In genomic region chr2:84938194-84938879, GRCh38 we compare ENCODE assay signal across 8 cellular contexts. TPM values are rescaled to one million over a fixed set of nuclear protein-coding genes. Genes with fewer than 3 reads are reported as not detected.
A peak's percentile ranks its signal among the peaks of the same experiment; 100 is the strongest.
DNase-seq lines count a peak whose midpoint lies in the region; ATAC-seq, FAIRE-seq and TF ChIP-seq lines count a peak whose summit lies in the region.

No MANE protein-coding gene starts in this region.

- H2BK5ac ChIP-seq in H9 (ENCODE audit: insufficient read length, low read length): no peak overlapping the region

- no peak overlapping the region for H4K91ac ChIP-seq in H9 (ENCODE audit: insufficient read length, low read depth, low read length)

- no peaks in the 10 kb centered on the region for H3K79me1 ChIP-seq in H9 (ENCODE audit: insufficient read depth, low read depth, low read length, poor library complexity, severe bottlenecking)

- H3K4me1 ChIP-seq in prostate gland (replicated peaks): no peaks in the 10 kb centered on the region
- H3K4me1 ChIP-seq in pancreas: peaks cover 0 to 11% (median 0%) of the 10 kb centered on the region in 3 donors
- H3K4me1 ChIP-seq in H9 (ENCODE audit: insufficient read depth, low read length): peaks cover 7% of the 10 kb centered on the region; the same call in 1 of the 2 replicates

- no peak overlapping the region for H3K14ac ChIP-seq in H9 (ENCODE audit: insufficient read depth, low read length)

- H4K20me1 ChIP-seq in H9 (ENCODE audit: control insufficient read depth, insufficient read depth, insufficient read length): no peaks in the 10 kb centered on the region

- intact Hi-C loops in prostate gland (cut with DNase I) (no loop called here), pancreas (cut with DNase I) (no loop called here)

- POLR2A ChIA-PET in RWPE1 (lab: Yijun Ruan, JAX; ENCODE audit: low non-redundant PET): no interaction called here

- H3K4me3 ChIP-seq in prostate gland (no peak overlapping the region), pancreas (no peak overlapping the region)

- H3K23me2 ChIP-seq in H9 (ENCODE audit: insufficient read length, low read depth, low read length, poor library complexity, severe bottlenecking): no peaks in the 10 kb centered on the region

- no peaks in the 10 kb centered on the region for H3K79me2 ChIP-seq in H9 (ENCODE audit: insufficient read depth, low read length)

- H2BK120ac ChIP-seq in H9 (ENCODE audit: low read depth, low read length, poor library complexity, severe bottlenecking): no peak overlapping the region

- no peak overlapping the region for H2BK20ac ChIP-seq in H9 (ENCODE audit: low read depth, low read length, poor library complexity, severe bottlenecking)

- no peak overlapping the region for H4K5ac ChIP-seq in H9 (ENCODE audit: insufficient read length, low read depth, low read length)

- no peak overlapping the region for H3T11ph ChIP-seq in H9 (ENCODE audit: low read length)

- TF ChIP-seq CTCF in RWPE1 (conservative IDR thresholded peaks at IDR 0.05; ENCODE audit: low read depth) (no peak), prostate gland (IDR thresholded peaks at IDR 0.05) (no peak), pancreas (IDR thresholded peaks at IDR 0.05) (no peak), H9 (conservative IDR thresholded peaks at IDR 0.05) (no peak)

- CTCF ChIA-PET in RWPE1 (lab: Yijun Ruan, JAX): interaction anchor here (0.7 to 1.1 kb wide), 3 partner anchors 9 to 77 kb away, joined by 6 to 7 read pairs (median 7); no protein-coding TSS in a partner anchor

- no peak overlapping the region for H3K56ac ChIP-seq in H9 (ENCODE audit: insufficient read length, low read depth, low read length)

- H3K4me1 Mint-ChIP-seq in effector memory CD8-positive, alpha-beta T cell (ENCODE audit: low read depth in 2 of 2): peaks cover 10 to 17% of the 10 kb centered on the region in 2 donors
- peaks cover 17 to 22% of the 10 kb centered on the region in 2 experiments for H3K4me1 Mint-ChIP-seq in H9

- no peak for TF ChIP-seq POLR2A in prostate gland (IDR thresholded peaks at IDR 0.05)

- peak overlapping the region; percentile 72 to 85 for H3K4me3 Mint-ChIP-seq in effector memory CD8-positive, alpha-beta T cell
- H3K4me3 Mint-ChIP-seq in H9: no peak overlapping the region

- ATAC-seq in GM18498 (IDR thresholded peaks at IDR 0.05; ENCODE audit: unreplicated experiment): peak; percentile 33
- ATAC-seq in HG02678 (IDR thresholded peaks at IDR 0.05; ENCODE audit: unreplicated experiment): peak; percentile 30
- peak; percentile 70 for ATAC-seq in effector memory CD8-positive, alpha-beta T cell (replicated peaks)
- ATAC-seq in pancreas: no peak

- no peaks in the 10 kb centered on the region for H3K9me3 ChIP-seq in prostate gland
- no peaks in the 10 kb centered on the region for H3K9me3 ChIP-seq in pancreas
- no peaks in the 10 kb centered on the region for H3K9me3 ChIP-seq in H9 (ENCODE audit: control insufficient read depth, low read depth, low read length)

- no peak for DNase-seq in RWPE1 (ENCODE audit: low spot score)
- DNase-seq in effector memory CD8-positive, alpha-beta T cell: peak in 1 of 3 experiments; percentile 6
- no peak for DNase-seq in NCI-H1417 (lab: John Stamatoyannopoulos, UW)
- DNase-seq in prostate gland (ENCODE audit: low spot score): no peak
- no peak for DNase-seq in pancreas
- DNase-seq in H9: no peak

- H3K23ac ChIP-seq in H9 (ENCODE audit: insufficient read length, low read depth, low read length): no peak overlapping the region

- H3K4me2 ChIP-seq in H9 (ENCODE audit: insufficient read depth, insufficient read length, low read length): no peak overlapping the region

- H2BK12ac ChIP-seq in H9 (ENCODE audit: insufficient read length, low read depth, low read length): no peak overlapping the region

- no peak overlapping the region for H3K18ac ChIP-seq in H9 (ENCODE audit: insufficient read length, low read depth, low read length)

- no peak overlapping the region for H4K8ac ChIP-seq in H9 (replicated peaks; ENCODE audit: insufficient read length, low read depth, low read length)

- H3K36me3 Mint-ChIP-seq in effector memory CD8-positive, alpha-beta T cell (ENCODE audit: insufficient read depth): peaks cover 28% of the 10 kb centered on the region
- H3K36me3 Mint-ChIP-seq in H9 (ENCODE audit: insufficient read depth in 1 of 3, low read depth in 3 of 3): no peaks in the 10 kb centered on the region

- no peak overlapping the region for H3K9ac ChIP-seq in H9 (ENCODE audit: extremely low read depth, insufficient read length, low read length)

- no peaks in the 10 kb centered on the region for H3K27me3 Mint-ChIP-seq in effector memory CD8-positive, alpha-beta T cell
- no peaks in the 10 kb centered on the region; the same call in 1 of the 2 replicates for H3K27me3 Mint-ChIP-seq in H9 (ENCODE audit: low read depth)

- H2BK15ac ChIP-seq in H9 (ENCODE audit: low read depth, low read length): no peak overlapping the region

- no peak overlapping the region for H2AK5ac ChIP-seq in H9 (ENCODE audit: insufficient read length, low read length)

- no peak for FAIRE-seq in pancreas (lab: Jason Lieb, UNC)

- H3K36me3 ChIP-seq in prostate gland (no peaks in the 10 kb centered on the region), pancreas (no peaks in the 10 kb centered on the region)

- H3K9me3 Mint-ChIP-seq in effector memory CD8-positive, alpha-beta T cell: no peaks in the 10 kb centered on the region
- no peaks in the 10 kb centered on the region for H3K9me3 Mint-ChIP-seq in H9

- 81% methylated on average over 5 of the region's 5 CpGs for WGBS in prostate gland
- whole genome bisulfite sequencing in pancreas, 2 donors: 83 to 86% methylated on average over 5 of the region's 5 CpGs
- WGBS in H9 (ENCODE audit: extremely low coverage, insufficient read length, low lambda C conversion rate): no CpG with 5 or more reads among the region's 5 CpGs

- peak overlapping the region; percentile 94 to 99 for H3K27ac Mint-ChIP-seq in effector memory CD8-positive, alpha-beta T cell
- H3K27ac Mint-ChIP-seq in H9: no peak overlapping the region

- no peaks in the 10 kb centered on the region for H3K27me3 ChIP-seq in prostate gland (replicated peaks; ENCODE audit: insufficient read depth)
- no peaks in the 10 kb centered on the region for H3K27me3 ChIP-seq in pancreas
- no peaks in the 10 kb centered on the region for H3K27me3 ChIP-seq in H9 (ENCODE audit: insufficient read depth, low read length)

- no peak overlapping the region for H2AFZ ChIP-seq in H9 (ENCODE audit: low read length)

- no peak overlapping the region for H3K4ac ChIP-seq in H9 (ENCODE audit: low read depth, low read length)

- H3K27ac ChIP-seq in RWPE1: peak overlapping the region; percentile 44; the same call in 1 of the 2 replicates
- H3K27ac ChIP-seq in prostate gland: no peak overlapping the region
- H3K27ac ChIP-seq in pancreas: no peak overlapping the region
- no peak overlapping the region for H3K27ac ChIP-seq in H9 (ENCODE audit: insufficient read length, low read depth, low read length)

RNA-seq across cellular contexts. Expression of gene KCMF1, which starts 32.6 kb away (rescaled TPM):
- total RNA-seq in prostate gland (10 to 100 TPM; 20.5 to 33.1 TPM), pancreas (100 to 1,000 TPM in 1 of 6 donors, 10 to 100 TPM in 5; 58.1 to 102 (median 82.3) TPM), H9 (2021) (110 and 113 TPM in 2 replicates)
- 10 to 100 TPM in 1 of 2 donors, 1 to 10 TPM in 1; 9.9 to 31.1 TPM for polyA plus RNA-seq in pancreas

RNA-seq across cellular contexts. Expression of gene TMSB10, which starts 32.9 kb away (rescaled TPM):
- total RNA-seq in prostate gland (1,000 to 10,000 TPM; 1,100 to 3,014 TPM), pancreas (100 to 1,000 TPM; 134 to 700 (median 213) TPM), H9 (2021) (755 and 770 TPM in 2 replicates)
- polyA plus RNA-seq in pancreas: 1,000 to 10,000 TPM in 1 of 2 donors, 100 to 1,000 TPM in 1; 585 to 1,099 TPM

RNA-seq across cellular contexts. Expression of gene TRABD2A, which starts 57.5 kb away (rescaled TPM):
- 10 to 100 TPM in 1 of 2 donors, not detected in 1; 10.3 TPM for total RNA-seq in prostate gland
- under 1 TPM in 5 of 6 donors, not detected in 1; 0.19 to 0.59 (median 0.28) TPM for total RNA-seq in pancreas
- under 1 TPM; 0.27 to 0.33 TPM for polyA plus RNA-seq in pancreas
- total RNA-seq in H9 (2021): 1.4 and 1.7 TPM in 2 replicates

Comparison
In these comparisons a context has a peak if more than half of its experiments do, and no peak if none do; other contexts are left out.
1. ATAC-seq: peak in GM18498 (single experiment), HG02678 (single experiment) and effector memory CD8-positive, alpha-beta T cell (single experiment); none in pancreas (0 of 4).
2. H3K27ac Mint-ChIP-seq: peak in effector memory CD8-positive, alpha-beta T cell (2 of 2); none in H9 (0 of 3).
3. H3K4me3 Mint-ChIP-seq: peak in effector memory CD8-positive, alpha-beta T cell (2 of 2); none in H9 (0 of 2).